ENCODE assay signal across 13 cellular contexts in genomic region chr17:39678340-39679116, GRCh38. TPM values are rescaled to one million over a fixed set of nuclear protein-coding genes. Genes with fewer than 3 reads are reported as not detected.
DNase-seq lines count a peak whose midpoint lies in the region; ATAC-seq, FAIRE-seq and TF ChIP-seq lines count a peak whose summit lies in the region.
"Had no signal": no experiment of that assay in that cellular context is flagged by ENCODE, and none has a peak within 500 bp of the region (broad histone marks: within the 10 kb centered on the region; RNA-seq: fewer than 3 reads in every experiment).

No MANE protein-coding gene starts in this region.

- TF ChIP-seq POLR2A in erythroblast (IDR thresholded peaks at IDR 0.05; ENCODE audit: low read length) (peak; percentile 40), gastrocnemius medialis (IDR thresholded peaks at IDR 0.05) (no peak)

- H3K4me1 Mint-ChIP-seq in Calu3 (ENCODE audit: low read depth, unreplicated experiment): peaks cover 72% of the 10 kb centered on the region

- no peaks in the 10 kb centered on the region for H3K9me3 ChIP-seq in gastrocnemius medialis
- H3K9me3 ChIP-seq: prostate gland, uterus had no signal

- H3K36me3 ChIP-seq in gastrocnemius medialis: peaks cover 0 to 5% of the 10 kb centered on the region in 2 donors
- H3K36me3 ChIP-seq: prostate gland, uterus had no signal

- CTCF ChIA-PET in Calu3 (lab: Charles Lee): interaction anchor here (0.5 to 161.2 kb wide), 33 partner anchors 36 to 1000 kb away, joined by 3 to 42089 read pairs (median 5); partner anchors contain the start of genes ERBB2, GRB7, GSDMA and GSDMB

- no peak for FAIRE-seq in HTR-8/SVneo (lab: Jason Lieb, UNC)

- peak overlapping the region; percentile 92 to 97 (median 94) for H3K27ac ChIP-seq in gastrocnemius medialis
- H3K27ac ChIP-seq: prostate gland, uterus had no signal

- no peaks in the 10 kb centered on the region for H3K27me3 ChIP-seq in gastrocnemius medialis
- H3K27me3 ChIP-seq: uterus had no signal

- TF ChIP-seq CTCF in Calu3 (IDR thresholded peaks at IDR 0.05; ENCODE audit: unreplicated experiment): no peak
- TF ChIP-seq CTCF in gastrocnemius medialis (IDR thresholded peaks at IDR 0.05 in 4 of 5, conservative IDR thresholded peaks at IDR 0.05 in 1 of 5): no peak

- no peaks in the 10 kb centered on the region for H3K9me3 Mint-ChIP-seq in Calu3 (ENCODE audit: low read depth, unreplicated experiment)

- intact Hi-C loops in Calu3 (cut with micrococcal nuclease; ENCODE audit: unreplicated experiment): no loop called here
- intact Hi-C loops in gastrocnemius medialis (cut with DNase I; ENCODE audit: low total_unique reads): loop anchor here (5.0 kb wide), 2 partner anchors 54 to 249 kb away; partner anchors contain the start of genes LRRC3C, MIEN1 and ORMDL3

- no peak overlapping the region for H3K4me3 ChIP-seq in gastrocnemius medialis
- H3K4me3 ChIP-seq: prostate gland, uterus had no signal

- DNase-seq in Calu3 (peak; percentile 99), SW480 (ENCODE audit: low spot score) (peak; percentile 68), erythroblast (lab: John Stamatoyannopoulos, UW) (peak in 1 of 2 experiments; percentile 49), gastrocnemius medialis (peak in 1 of 2 donors; percentile 22), HTR-8/SVneo (ENCODE audit: insufficient read length, low spot score) (no peak), DMS53 treated with DMSO at 0.1 percent for 48 hours (lab: John Stamatoyannopoulos, UW; ENCODE audit: unreplicated experiment) (no peak)
- DNase-seq in stimulated activated CD4-positive, alpha-beta T cell treated with anti-CD3 and anti-CD28 coated beads, Interleukin-4, amount 100 ng/mL, for 1 hour: no peak
- DNase-seq: DND-41, NCI-H1436, uterus had no signal

- H3K4me3 Mint-ChIP-seq in Calu3 (ENCODE audit: low read depth, unreplicated experiment): peak overlapping the region; percentile 6

- peaks cover 62% of the 10 kb centered on the region for H3K36me3 Mint-ChIP-seq in Calu3 (ENCODE audit: insufficient read depth, unreplicated experiment)

- no peaks in the 10 kb centered on the region for H3K27me3 Mint-ChIP-seq in Calu3 (ENCODE audit: unreplicated experiment)

- H3K4me1 ChIP-seq in gastrocnemius medialis: peaks cover 46 to 52% of the 10 kb centered on the region in 2 donors
- H3K4me1 ChIP-seq: uterus had no signal

- in situ Hi-C loops in gastrocnemius medialis (cut with MboI; ENCODE audit: low sequenced_read_pairs in 4 of 4): no loop called here

- no peak for ATAC-seq in gastrocnemius medialis

- no TSS peak for BruUV-seq in Calu3 (replicated peaks; lab: Mats Ljungman, UMichigan)

- peak overlapping the region; percentile 27 for H3K27ac Mint-ChIP-seq in Calu3 (ENCODE audit: unreplicated experiment)

RNA-seq across cellular contexts. Expression of gene PGAP3, which starts 9.3 kb away (rescaled TPM):
- 1,186 and 1,276 TPM in 2 replicates for total RNA-seq in Calu3 (2022)
- total RNA-seq in gastrocnemius medialis: 1 to 10 TPM; 4.3 to 9.5 (median 6.1) TPM

RNA-seq across cellular contexts. Expression of gene PNMT, which starts 10.3 kb away (rescaled TPM):
- 1.3 and 3.2 TPM in 2 replicates for total RNA-seq in Calu3 (2022)
- 10 to 100 TPM in 1 of 4 donors, 1 to 10 TPM in 3; 2.0 to 11.8 (median 7.1) TPM for total RNA-seq in gastrocnemius medialis
- total RNA-seq: HT1080; T-helper 1 cell treated with Interleukin-12 subunit alpha and Interleukin-12 subunit beta and Interleukin-4 antibody, amounts not matched to agents 30 ng/mL and 1 ng/mL, for 36 hours had no signal

RNA-seq across cellular contexts. Expression of gene TCAP, which starts 13.4 kb away (rescaled TPM):
- total RNA-seq in Calu3 (2022) (51.5 and 61.1 TPM in 2 replicates), gastrocnemius medialis (1,000 to 10,000 TPM; 1,768 to 3,088 (median 2,493) TPM)

RNA-seq across cellular contexts. Expression of gene ERBB2, which starts 21.3 kb away (rescaled TPM):
- total RNA-seq in Calu3 (2022): 4,829 and 4,830 TPM in 2 replicates
- 10 to 100 TPM in 3 of 4 donors, 1 to 10 TPM in 1; 6.0 to 26.4 (median 15.3) TPM for total RNA-seq in gastrocnemius medialis

RNA-seq across cellular contexts. Expression of gene STARD3, which starts 41.6 kb away (rescaled TPM):
- total RNA-seq in Calu3 (2022) (2,579 and 2,697 TPM in 2 replicates), gastrocnemius medialis (10 to 100 TPM; 31.0 to 41.7 (median 41.0) TPM)

Comparison
In these comparisons a context has a peak if more than half of its experiments do, and no peak if none do; other contexts are left out.
1. DNase-seq: peak in Calu3 (single experiment) and SW480 (single experiment); none in HTR-8/SVneo (single experiment), DMS53 treated with DMSO at 0.1 percent for 48 hours (single experiment) and stimulated activated CD4-positive, alpha-beta T cell treated with anti-CD3 and anti-CD28 coated beads, Interleukin-4, amount 100 ng/mL, for 1 hour (single experiment).
2. RNA of gene PGAP3, which starts 9.3 kb away (total RNA-seq): 1,186 to 1,276 TPM in Calu3; 4.3 to 9.5 TPM in gastrocnemius medialis; every median in the first group is over 100 times any median in the second.
3. RNA of gene TCAP, which starts 13.4 kb away (total RNA-seq): 1,768 to 3,088 TPM in gastrocnemius medialis; 51.5 to 61.1 TPM in Calu3; every median in the first group is over 10 times any median in the second.